Comparison of ENCODE assay signal across 9 cellular contexts in genomic region chrX:7083468-7084396, GRCh38.
DNase-seq lines count a peak whose midpoint lies in the region; ATAC-seq and TF ChIP-seq lines count a peak whose summit lies in the region.
"Had no signal": no experiment of that assay in that cellular context is flagged by ENCODE, and none has a peak within 500 bp of the region (broad histone marks: within the 10 kb centered on the region; RNA-seq: fewer than 3 reads in every experiment).

No MANE protein-coding gene starts in this region.

- H3K9me3 ChIP-seq in PC-9 (ENCODE audit: insufficient read depth, low read depth): no peaks in the 10 kb centered on the region

- no peak for TF ChIP-seq CTCF in PC-9 (conservative IDR thresholded peaks at IDR 0.05)

- peak overlapping the region; percentile 73 for H3K27ac ChIP-seq in PC-9
- H3K27ac ChIP-seq: 22Rv1 had no signal

- H3K9me3 Mint-ChIP-seq in activated T-helper 17 cell treated with anti-CD3 and anti-CD28 coated beads, Interleukin-2, amount 50 U/mL, for 72 hours: no peaks in the 10 kb centered on the region

- intact Hi-C loops in PC-9 (cut with micrococcal nuclease; ENCODE audit: unreplicated experiment): loop anchor here (1.0 kb wide), 1 partner anchor 49 kb away; no protein-coding TSS in a partner anchor

- POLR2A ChIA-PET in PC-9 (lab: Charles Lee; ENCODE audit: unreplicated experiment): no interaction called here

- ATAC-seq in HG02970 (IDR thresholded peaks at IDR 0.05; ENCODE audit: low FRiP score, unreplicated experiment): peak; percentile 85
- ATAC-seq in activated T-helper 17 cell treated with anti-CD3 and anti-CD28 coated beads, Interleukin-2, amount 50 U/mL, for 72 hours (replicated peaks): peak; percentile 97

- H3K9me2 ChIP-seq in PC-9 (ENCODE audit: insufficient read depth): no peaks in the 10 kb centered on the region; the same call in 1 of the 2 replicates

- H3K27me3 Mint-ChIP-seq in activated T-helper 17 cell treated with anti-CD3 and anti-CD28 coated beads, Interleukin-2, amount 50 U/mL, for 72 hours: no peaks in the 10 kb centered on the region

- DNase-seq in DMS153 (lab: John Stamatoyannopoulos, UW) (peak; percentile 1), DMS153 treated with DMSO at 0.1 percent for 48 hours (lab: John Stamatoyannopoulos, UW; ENCODE audit: unreplicated experiment) (no peak), PC-9 (peak; percentile 51 to 95), islet precursor cell (peak; percentile 73), NCI-H524 (lab: John Stamatoyannopoulos, UW) (no peak)
- DNase-seq in stimulated activated CD8-positive, alpha-beta memory T cell treated with anti-CD3 and anti-CD28 coated beads, Interleukin-7, amount 100 ng/mL, for 48 hours (ENCODE audit: extremely low read depth in 1 of 2, low read depth in 1 of 2): peak; percentile 42 to 50

- H3K36me3 ChIP-seq in PC-9 (ENCODE audit: low read depth): no peaks in the 10 kb centered on the region

- no peak overlapping the region for H3K4me3 ChIP-seq in PC-9

- CTCF ChIA-PET in PC-9 (lab: Charles Lee): interaction anchor here (0.6 to 0.7 kb wide), 2 partner anchors 108 to 287 kb away, joined by 3 to 4 read pairs; no protein-coding TSS in a partner anchor

- H2AFZ ChIP-seq in PC-9: no peak overlapping the region

- H3K4me1 ChIP-seq in PC-9 (replicated peaks; ENCODE audit: insufficient read depth): peaks cover 17% of the 10 kb centered on the region

- peaks cover 13% of the 10 kb centered on the region for H3F3A ChIP-seq in PC-9 (ENCODE audit: insufficient read depth, low read depth)

- no TSS peak for BruUV-seq in PC-9 (replicated peaks; lab: Mats Ljungman, UMichigan)

- H3K36me3 Mint-ChIP-seq in activated T-helper 17 cell treated with anti-CD3 and anti-CD28 coated beads, Interleukin-2, amount 50 U/mL, for 72 hours (ENCODE audit: low read depth): no peaks in the 10 kb centered on the region

- H3K4me3 Mint-ChIP-seq in activated T-helper 17 cell treated with anti-CD3 and anti-CD28 coated beads, Interleukin-2, amount 50 U/mL, for 72 hours: peak overlapping the region; percentile 52

- H3K27ac Mint-ChIP-seq in activated T-helper 17 cell treated with anti-CD3 and anti-CD28 coated beads, Interleukin-2, amount 50 U/mL, for 72 hours: peak overlapping the region; percentile 81

- peak overlapping the region; percentile 39 for H3K4me2 ChIP-seq in PC-9

- peaks cover 17% of the 10 kb centered on the region for H3K4me1 Mint-ChIP-seq in activated T-helper 17 cell treated with anti-CD3 and anti-CD28 coated beads, Interleukin-2, amount 50 U/mL, for 72 hours

- H3K79me2 ChIP-seq in PC-9 (ENCODE audit: low read depth): peaks cover 14% of the 10 kb centered on the region; the same call in 1 of the 2 replicates

- H3K27me3 ChIP-seq in PC-9 (ENCODE audit: insufficient read depth, low read depth): no peaks in the 10 kb centered on the region

- no peaks in the 10 kb centered on the region for H4K20me1 ChIP-seq in PC-9 (ENCODE audit: insufficient read depth)

Comparison
In these comparisons a context has a peak if more than half of its experiments do, and no peak if none do; other contexts are left out.
1. DNase-seq: peak in DMS153 (single experiment), PC-9 (2 of 2), islet precursor cell (single experiment) and stimulated activated CD8-positive, alpha-beta memory T cell treated with anti-CD3 and anti-CD28 coated beads, Interleukin-7, amount 100 ng/mL, for 48 hours (2 of 2); none in DMS153 treated with DMSO at 0.1 percent for 48 hours (single experiment) and NCI-H524 (0 of 2).